15 cellular contexts compared by ENCODE assay signal in genomic region chr10:10780746-10781145, GRCh38.
"Had no signal": no experiment of that assay in that cellular context is flagged by ENCODE, and none has a peak within 500 bp of the region (broad histone marks: within the 10 kb centered on the region; RNA-seq: fewer than 3 reads in every experiment).

No MANE protein-coding gene starts in this region.

- H3K27me3 ChIP-seq: body of pancreas, gastrocnemius medialis, heart left ventricle, tibial artery had no signal

- ATAC-seq: body of pancreas; gastrocnemius medialis; heart left ventricle; left lobe of liver; stimulated activated naive B cell treated with anti-CD40 and anti-IgM and Interleukin-4, amounts not matched to agents 10 μg/mL and 1 μg/mL and 100 μg/mL, for 72 hours had no signal

- FAIRE-seq: urothelium cell line had no signal

- H3K9ac ChIP-seq: parathyroid adenoma had no signal

- H3K4me1 ChIP-seq: body of pancreas, gastrocnemius medialis, parathyroid adenoma, tibial artery had no signal

- H3K36me3 ChIP-seq: gastrocnemius medialis, heart left ventricle, tibial artery, WERI-Rb-1 had no signal

- H3K4me3 ChIP-seq: body of pancreas, gastrocnemius medialis, heart left ventricle, tibial artery had no signal

- DNase-seq: activated CD4-positive, alpha-beta T cell treated with anti-CD3 and anti-CD28 coated beads, Interleukin-2, amount 50 U/mL, for 48 hours; activated naive CD4-positive, alpha-beta T cell treated with anti-CD3 and anti-CD28 coated beads, Interleukin-2, amount 10 ng/mL, durations not matched to agents 7 days and 5 days; body of pancreas; cortex of kidney; effector CD4-positive, alpha-beta T cell; gastrocnemius medialis; heart left ventricle; mammary epithelial cell; stimulated activated CD4-positive, alpha-beta T cell treated with anti-CD3 and anti-CD28 coated beads, Interleukin-4, amount 100 ng/mL, for 1 hour; stimulated activated naive B cell treated with anti-CD40 and anti-IgM and Interleukin-4, amounts not matched to agents 10 μg/mL and 1 μg/mL and 100 μg/mL, for 72 hours; tibial artery; WERI-Rb-1 had no signal

- H3K9me3 ChIP-seq: gastrocnemius medialis, tibial artery had no signal
